In the genomic region with DNA sequence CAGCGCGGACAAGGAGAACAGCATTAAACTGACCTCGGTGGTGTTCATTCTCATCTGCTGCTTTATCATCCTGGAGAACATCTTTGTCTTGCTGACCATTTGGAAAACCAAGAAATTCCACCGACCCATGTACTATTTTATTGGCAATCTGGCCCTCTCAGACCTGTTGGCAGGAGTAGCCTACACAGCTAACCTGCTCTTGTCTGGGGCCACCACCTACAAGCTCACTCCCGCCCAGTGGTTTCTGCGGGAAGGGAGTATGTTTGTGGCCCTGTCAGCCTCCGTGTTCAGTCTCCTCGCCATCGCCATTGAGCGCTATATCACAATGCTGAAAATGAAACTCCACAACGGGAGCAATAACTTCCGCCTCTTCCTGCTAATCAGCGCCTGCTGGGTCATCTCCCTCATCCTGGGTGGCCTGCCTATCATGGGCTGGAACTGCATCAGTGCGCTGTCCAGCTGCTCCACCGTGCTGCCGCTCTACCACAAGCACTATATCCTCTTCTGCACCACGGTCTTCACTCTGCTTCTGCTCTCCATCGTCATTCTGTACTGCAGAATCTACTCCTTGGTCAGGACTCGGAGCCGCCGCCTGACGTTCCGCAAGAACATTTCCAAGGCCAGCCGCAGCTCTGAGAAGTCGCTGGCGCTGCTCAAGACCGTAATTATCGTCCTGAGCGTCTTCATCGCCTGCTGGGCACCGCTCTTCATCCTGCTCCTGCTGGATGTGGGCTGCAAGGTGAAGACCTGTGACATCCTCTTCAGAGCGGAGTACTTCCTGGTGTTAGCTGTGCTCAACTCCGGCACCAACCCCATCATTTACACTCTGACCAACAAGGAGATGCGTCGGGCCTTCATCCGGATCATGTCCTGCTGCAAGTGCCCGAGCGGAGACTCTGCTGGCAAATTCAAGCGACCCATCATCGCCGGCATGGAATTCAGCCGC, we compare ENCODE assay signal across 8 cellular contexts. TPM values are rescaled to one million over a fixed set of nuclear protein-coding genes. Genes with fewer than 3 reads are reported as not detected.
DNase-seq lines count a peak whose midpoint lies in the region; ATAC-seq, FAIRE-seq and TF ChIP-seq lines count a peak whose summit lies in the region.

No MANE protein-coding gene starts in this region.

- peaks cover 53 to 58% (median 54%) of the 10 kb centered on the region in 3 donors for H3K4me1 Mint-ChIP-seq in IgD-negative memory B cell
- peaks cover 12% of the 10 kb centered on the region for H3K4me1 Mint-ChIP-seq in glutamatergic neuron (ENCODE audit: low read depth, unreplicated experiment)

- H3K27ac Mint-ChIP-seq in IgD-negative memory B cell, result peak overlapping the region; percentile 91 to 96 (median 95)
- H3K27ac Mint-ChIP-seq in glutamatergic neuron (ENCODE audit: unreplicated experiment), result no peak overlapping the region

- peak; percentile 32 for DNase-seq in activated CD8-positive, alpha-beta memory T cell treated with anti-CD3 and anti-CD28 coated beads, Interleukin-2, amount 50 U/mL, for 1 hour (ENCODE audit: extremely low read depth)
- no peak for DNase-seq in glutamatergic neuron
- DNase-seq in stimulated activated CD8-positive, alpha-beta memory T cell treated with anti-CD3 and anti-CD28 coated beads, Interleukin-12 subunit alpha, Interleukin-12 subunit beta, amount 100 ng/mL, for 1 hour (ENCODE audit: low read depth), result peak; percentile 42
- no peak for DNase-seq in D721Med (ENCODE audit: insufficient read length, low spot score)
- DNase-seq in NCI-H2196 (lab: John Stamatoyannopoulos, UW; ENCODE audit: unreplicated experiment), result no peak
- no peak for DNase-seq in HuH-7 (ENCODE audit: low spot score)

- TF ChIP-seq CTCF in glutamatergic neuron (IDR thresholded peaks at IDR 0.05; ENCODE audit: partially characterized antibody, unreplicated experiment) (peak; percentile 60), D721Med (IDR thresholded peaks at IDR 0.05; ENCODE audit: insufficient read depth, missing control alignments) (no peak)

- no peak for FAIRE-seq in D721Med (lab: Jason Lieb, UNC)

- ATAC-seq in GM18517 (IDR thresholded peaks at IDR 0.05; ENCODE audit: unreplicated experiment), result no peak

- H3K36me3 Mint-ChIP-seq in IgD-negative memory B cell (peaks cover 10% of the 10 kb centered on the region), glutamatergic neuron (ENCODE audit: unreplicated experiment) (no peaks in the 10 kb centered on the region)

- H3K9me3 Mint-ChIP-seq in IgD-negative memory B cell (no peaks in the 10 kb centered on the region), glutamatergic neuron (ENCODE audit: unreplicated experiment) (peaks cover 7% of the 10 kb centered on the region)

- H3K4me3 Mint-ChIP-seq in IgD-negative memory B cell (peak overlapping the region; percentile 90 to 99 (median 96)), glutamatergic neuron (ENCODE audit: unreplicated experiment) (no peak overlapping the region)

- H3K27me3 Mint-ChIP-seq in IgD-negative memory B cell (no peaks in the 10 kb centered on the region), glutamatergic neuron (ENCODE audit: unreplicated experiment) (peaks cover 15% of the 10 kb centered on the region)

RNA-seq across cellular contexts. Expression of gene S1PR1, which starts 2.5 kb away (rescaled TPM):
- 126 TPM for polyA plus RNA-seq in IgD-negative memory B cell
- not detected for total RNA-seq in glutamatergic neuron (ENCODE audit: unreplicated experiment)

Comparison
In these comparisons a context has a peak if more than half of its experiments do, and no peak if none do; other contexts are left out.
1. DNase-seq: peak in activated CD8-positive, alpha-beta memory T cell treated with anti-CD3 and anti-CD28 coated beads, Interleukin-2, amount 50 U/mL, for 1 hour (single experiment) and stimulated activated CD8-positive, alpha-beta memory T cell treated with anti-CD3 and anti-CD28 coated beads, Interleukin-12 subunit alpha, Interleukin-12 subunit beta, amount 100 ng/mL, for 1 hour (single experiment); none in glutamatergic neuron (single experiment), D721Med (single experiment), NCI-H2196 (single experiment) and HuH-7 (single experiment).